ENCODE assay signal across 1 cellular context in the genomic region with DNA sequence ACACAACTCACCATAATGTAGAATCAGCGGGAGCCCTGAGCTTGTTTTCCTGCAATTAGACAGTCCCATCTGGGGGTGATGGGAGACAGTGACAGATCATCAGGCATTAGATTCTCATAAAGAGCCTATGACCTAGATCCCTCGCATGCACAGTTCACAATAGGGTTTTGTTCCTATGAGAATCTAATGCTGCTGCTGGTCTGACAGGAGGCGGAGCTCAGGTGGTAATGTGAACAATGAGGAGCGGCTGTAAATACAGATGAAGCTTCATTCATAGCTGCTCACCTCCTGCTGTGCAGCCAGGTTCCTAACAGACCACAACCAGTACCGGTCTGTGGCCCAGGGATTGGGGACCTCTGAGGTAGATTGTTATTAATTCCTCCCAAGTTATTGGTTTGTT.
TF ChIP-seq lines count a peak whose summit lies in the region.

No MANE protein-coding gene starts in this region.

TF ChIP-seq in HepG2, 621 proteins besides CTCF, POLR2A, EP300 and RAD21:
- TF ChIP-seq SOX13 (IDR thresholded peaks at IDR 0.05) (0 out of 2 replicates have a peak, but pooled peaks have one; percentile 10), SOX13 (CRISPR knock-in tag; conservative IDR thresholded peaks at IDR 0.05 in 1 of 2, IDR thresholded peaks at IDR 0.05 in 1 of 2) (peak in 1 of 2 experiments; percentile 45; a peak in 1 of 4 replicates), SOX6 (IDR thresholded peaks at IDR 0.05) (no peak), SOX6 (CRISPR knock-in tag; IDR thresholded peaks at IDR 0.05) (0 out of 2 replicates have a peak, but pooled peaks have one; percentile 17), ASH2L (IDR thresholded peaks at IDR 0.05; ENCODE audit: insufficient read length, low read depth, low read length) (no peak), PPARG (CRISPR knock-in tag; conservative IDR thresholded peaks at IDR 0.05) (peak; percentile 65), SOX5 (CRISPR knock-in tag; IDR thresholded peaks at IDR 0.05; ENCODE audit: borderline replicate concordance) (peak; percentile 36; the same call in 1 of the 2 replicates)
TF ChIP-seq in HepG2: peak in this region for 4.
